Comparison of ENCODE assay signal across 8 cellular contexts in genomic region chr12:51953011-51953568, GRCh38. TPM values are rescaled to one million over a fixed set of nuclear protein-coding genes. Genes with fewer than 3 reads are reported as not detected.
DNase-seq lines count a peak whose midpoint lies in the region; ATAC-seq and TF ChIP-seq lines count a peak whose summit lies in the region.

No MANE protein-coding gene starts in this region.

- H3K36me3 ChIP-seq in GM23338 (ENCODE audit: insufficient read depth) (no peaks in the 10 kb centered on the region), gastrocnemius medialis (no peaks in the 10 kb centered on the region)

- no peak for ATAC-seq in GM23338
- ATAC-seq in gastrocnemius medialis, result no peak

- H3K9me3 ChIP-seq in gastrocnemius medialis, result no peaks in the 10 kb centered on the region

- H3K4me3 ChIP-seq in GM23338, result peak overlapping the region; percentile 90; the same call in 1 of the 2 replicates
- peak overlapping the region; percentile 89 for H3K4me3 ChIP-seq in fibroblast of villous mesenchyme (ENCODE audit: low read depth, low read length)
- peak overlapping the region; percentile 65 to 97 (median 91) for H3K4me3 ChIP-seq in gastrocnemius medialis

- 0 out of 2 replicates have a peak, but pooled peaks cover 4% of the 10 kb centered on the region for H3F3A ChIP-seq in GM23338 (replicated peaks; ENCODE audit: low read depth)

- no peak overlapping the region for H2AFZ ChIP-seq in GM23338

- TF ChIP-seq CTCF in GM23338 (conservative IDR thresholded peaks at IDR 0.05; ENCODE audit: low read depth in 2 of 2) (no peak), fibroblast of villous mesenchyme (IDR thresholded peaks at IDR 0.05; ENCODE audit: insufficient read depth, low read depth, low read length) (no peak), gastrocnemius medialis (IDR thresholded peaks at IDR 0.05 in 4 of 5, conservative IDR thresholded peaks at IDR 0.05 in 1 of 5) (no peak)

- H3K9me3 Mint-ChIP-seq in GM23338, result no peaks in the 10 kb centered on the region

- H4K20me1 ChIP-seq in GM23338 (replicated peaks; ENCODE audit: insufficient read depth), result peaks cover 38% of the 10 kb centered on the region

- DNase-seq in GM23338 (ENCODE audit: low spot score) (no peak), SK-N-DZ (ENCODE audit: low spot score) (peak; percentile 42), fibroblast of villous mesenchyme (ENCODE audit: low read depth) (no peak), gastrocnemius medialis (no peak), NOMO-1 treated with DMSO at 0.1 percent for 48 hours (lab: John Stamatoyannopoulos, UW; ENCODE audit: unreplicated experiment) (no peak), DMS153 treated with DMSO at 0.1 percent for 48 hours (lab: John Stamatoyannopoulos, UW; ENCODE audit: unreplicated experiment) (no peak), DMS53 treated with DMSO at 0.1 percent for 48 hours (lab: John Stamatoyannopoulos, UW; ENCODE audit: unreplicated experiment) (no peak), kidney glomerular epithelial cell (lab: John Stamatoyannopoulos, UW) (no peak)

- H3K27ac ChIP-seq in GM23338 (ENCODE audit: low read depth) (no peak overlapping the region), gastrocnemius medialis (peak overlapping the region; percentile 89 to 98 (median 96))

- H3K27ac Mint-ChIP-seq in GM23338, result no peak overlapping the region

- no peak for TF ChIP-seq POLR2A in gastrocnemius medialis (IDR thresholded peaks at IDR 0.05)

- H3K27me3 Mint-ChIP-seq in GM23338 (ENCODE audit: insufficient read depth, low read depth, poor library complexity), result peaks cover 26% of the 10 kb centered on the region

- intact Hi-C loops in gastrocnemius medialis (cut with DNase I; ENCODE audit: low total_unique reads), result loop anchor here (2.0 kb wide), 1 partner anchor 70 kb away; no protein-coding TSS in a partner anchor

- H3K79me2 ChIP-seq in GM23338 (replicated peaks; ENCODE audit: insufficient read depth), result peaks cover 47% of the 10 kb centered on the region

- in situ Hi-C loops in gastrocnemius medialis (cut with MboI; ENCODE audit: low sequenced_read_pairs in 4 of 4), result no loop called here

- peak overlapping the region; percentile 99 for H3K4me2 ChIP-seq in GM23338

- H3K4me1 ChIP-seq in GM23338 (ENCODE audit: insufficient read depth) (peaks cover 10% of the 10 kb centered on the region), gastrocnemius medialis (peaks cover 52 to 60% of the 10 kb centered on the region in 2 donors)

- H3K4me1 Mint-ChIP-seq in GM23338, result peaks cover 20% of the 10 kb centered on the region

- H3K4me3 Mint-ChIP-seq in GM23338, result peak overlapping the region; percentile 83

- H3K27me3 ChIP-seq in GM23338 (ENCODE audit: insufficient read depth) (peaks cover 72% of the 10 kb centered on the region), gastrocnemius medialis (no peaks in the 10 kb centered on the region)

- no peaks in the 10 kb centered on the region for H3K36me3 Mint-ChIP-seq in GM23338 (ENCODE audit: low read depth)

- no peaks in the 10 kb centered on the region for H3K9me2 ChIP-seq in GM23338 (ENCODE audit: insufficient read depth)

TF ChIP-seq in GM23338, 12 proteins besides CTCF, POLR2A, EP300 and RAD21:
- TF ChIP-seq NANOG (IDR thresholded peaks at IDR 0.05; ENCODE audit: borderline replicate concordance) (no peak), REST (IDR thresholded peaks at IDR 0.05; ENCODE audit: unreplicated experiment) (no peak), EZH2 (IDR thresholded peaks at IDR 0.05; ENCODE audit: low read depth, unreplicated experiment) (no peak), ZNF114 (CRISPR knock-in tag; IDR thresholded peaks at IDR 0.05) (no peak), POLR2AphosphoS5 (IDR thresholded peaks at IDR 0.05; ENCODE audit: low read depth) (no peak), CREB1 (CRISPR knock-in tag; IDR thresholded peaks at IDR 0.05; ENCODE audit: low read depth) (no peak)

RNA-seq across cellular contexts. Expression of gene ACVR1B, which starts 1.6 kb away (rescaled TPM):
- total RNA-seq in GM23338 (2014; rRNA removed; shearing (Covaris generic)), result 7.5 and 7.8 TPM in 2 replicates
- polyA plus RNA-seq in GM23338 (2016; fragmentation: Nextera tagmentation; extraction: Ambion mirVana), result 2.4 and 2.6 TPM in 2 replicates
- 23.8 and 24.9 TPM in 2 replicates for polyA plus RNA-seq in SK-N-DZ (2014; cell fraction: cytosol; rRNA removed)
- 16.1 and 25.1 TPM in 2 replicates for polyA plus RNA-seq in SK-N-DZ (2014; cell fraction: nucleus; rRNA removed)
- total RNA-seq in fibroblast of villous mesenchyme (6.4 and 6.5 TPM in 2 replicates), gastrocnemius medialis (10 to 100 TPM in 3 of 4 donors, 1 to 10 TPM in 1; 8.7 to 15.9 (median 10.1) TPM)

RNA-seq across cellular contexts. Expression of gene ACVRL1, which starts 45.8 kb away (rescaled TPM):
- 0.28 and 0.62 TPM in 2 replicates for total RNA-seq in GM23338 (2014; rRNA removed; shearing (Covaris generic))
- 0.23 TPM in 1 of 2 replicates, not detected in the other for polyA plus RNA-seq in GM23338 (2016; fragmentation: Nextera tagmentation; extraction: Ambion mirVana)
- polyA plus RNA-seq in SK-N-DZ (2014; cell fraction: cytosol; rRNA removed), result 24.4 and 26.5 TPM in 2 replicates
- polyA plus RNA-seq in SK-N-DZ (2014; cell fraction: nucleus; rRNA removed), result 25.3 and 33.4 TPM in 2 replicates
- total RNA-seq in fibroblast of villous mesenchyme (10.8 and 18.0 TPM in 2 replicates), gastrocnemius medialis (10 to 100 TPM; 37.1 to 53.5 (median 43.3) TPM)

RNA-seq across cellular contexts. Expression of gene TAMALIN, which starts 53.7 kb away (rescaled TPM):
- total RNA-seq in GM23338 (2014; rRNA removed; shearing (Covaris generic)), result 3.0 and 3.5 TPM in 2 replicates
- polyA plus RNA-seq in GM23338 (2016; fragmentation: Nextera tagmentation; extraction: Ambion mirVana), result 0.34 and 0.73 TPM in 2 replicates
- polyA plus RNA-seq in SK-N-DZ (2014; cell fraction: cytosol; rRNA removed), result 13.6 and 121 TPM in 2 replicates
- polyA plus RNA-seq in SK-N-DZ (2014; cell fraction: nucleus; rRNA removed), result 24.1 and 50.0 TPM in 2 replicates
- total RNA-seq in fibroblast of villous mesenchyme, result 2.2 and 7.7 TPM in 2 replicates
- total RNA-seq in gastrocnemius medialis, result 10 to 100 TPM in 2 of 4 donors, 1 to 10 TPM in 2; 9.3 to 14.9 (median 11.8) TPM
